14 cellular contexts compared by ENCODE assay signal in the genomic region with DNA sequence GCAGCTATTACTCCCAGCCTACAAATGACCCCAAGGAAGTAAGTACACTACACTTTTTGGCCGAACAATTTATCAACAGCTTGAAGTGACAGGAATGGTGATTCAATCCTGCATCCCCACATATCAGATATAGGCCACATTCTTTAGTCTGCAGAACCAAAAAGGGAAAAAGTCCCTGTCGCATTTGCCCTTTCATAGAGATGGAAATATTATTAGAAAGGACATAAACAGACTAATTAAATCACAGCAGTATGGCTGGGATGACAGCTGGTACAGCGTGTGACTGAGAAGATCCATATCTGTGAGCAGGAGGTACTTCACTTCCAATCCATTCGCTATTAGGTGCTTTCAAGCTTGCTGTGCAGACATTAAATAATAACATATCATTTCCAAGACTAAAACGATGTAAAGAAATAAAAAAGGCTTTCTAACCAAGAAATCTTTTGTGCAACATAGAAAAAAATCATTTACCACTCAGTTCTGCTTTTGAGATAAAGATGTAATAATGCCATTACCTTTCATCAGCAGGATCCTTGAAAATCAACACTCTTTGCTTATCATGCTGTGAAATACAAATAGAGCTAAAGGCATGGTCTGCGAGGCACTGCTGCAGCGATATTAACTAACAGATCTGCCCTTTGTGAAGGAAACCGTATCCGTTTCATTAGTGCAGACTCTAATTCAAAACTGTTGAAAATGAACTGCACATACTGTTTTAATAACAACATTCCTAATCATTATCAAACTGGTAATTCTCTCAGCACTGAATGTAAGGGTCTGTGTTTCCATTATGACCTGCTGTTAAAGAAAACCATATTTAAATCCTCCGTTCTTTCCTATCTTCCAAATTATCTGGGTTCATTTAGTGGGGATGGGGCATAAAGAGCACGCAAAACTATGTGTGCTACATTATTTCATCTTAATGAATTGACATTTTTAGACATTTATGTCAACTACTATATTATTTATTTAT.
DNase-seq lines count a peak whose midpoint lies in the region; ATAC-seq, FAIRE-seq and TF ChIP-seq lines count a peak whose summit lies in the region.
"Had no signal": no experiment of that assay in that cellular context is flagged by ENCODE, and none has a peak within 500 bp of the region (broad histone marks: within the 10 kb centered on the region; RNA-seq: fewer than 3 reads in every experiment).

No MANE protein-coding gene starts in this region.

- H3K27me3 Mint-ChIP-seq in activated T-cell treated with anti-CD3 and anti-CD28 coated beads, Interleukin-2, amount 50 U/mL, for 4 hours (ENCODE audit: low read depth), result no peaks in the 10 kb centered on the region

- H3K4me3 ChIP-seq in HUES48 (ENCODE audit: low read depth, low read length) (no peak overlapping the region), endothelial cell of umbilical vein (replicated peaks in 1 of 3; ENCODE audit: insufficient read depth in 1 of 3, low read depth in 1 of 3, low read length in 3 of 3) (no peak overlapping the region), HepG2 (replicated peaks in 1 of 3; ENCODE audit: insufficient read depth in 1 of 3, low read depth in 2 of 3, low read length in 3 of 3) (no peak overlapping the region)
- H3K4me3 ChIP-seq: psoas muscle, testis had no signal

- POLR2A ChIA-PET in endothelial cell of umbilical vein (lab: Charles Lee), result no interaction called here
- POLR2A ChIA-PET in HepG2 (lab: Yijun Ruan, JAX), result no interaction called here

- WGBS in HepG2 (ENCODE audit: low lambda C conversion rate), result 7% methylated on average over 11 of the region's 11 CpGs

- TF ChIP-seq POLR2A in endothelial cell of umbilical vein (IDR thresholded peaks at IDR 0.05; ENCODE audit: low read depth, low read length) (no peak), GM12892 (IDR thresholded peaks at IDR 0.05; ENCODE audit: low read depth, low read length) (no peak), HepG2 (IDR thresholded peaks at IDR 0.05; ENCODE audit: insufficient read depth in 1 of 2, low read depth in 2 of 2, low read length in 2 of 2) (no peak)

- H3K4me3 Mint-ChIP-seq in activated T-cell treated with anti-CD3 and anti-CD28 coated beads, Interleukin-2, amount 50 U/mL, for 4 hours, result no peak overlapping the region
- H3K4me3 Mint-ChIP-seq: activated CD8-positive, alpha-beta T cell treated with anti-CD3 and anti-CD28 coated beads, Interleukin-2, amount 10 ng/mL, durations not matched to agents 7 days and 5 days had no signal

- dilution Hi-C loops in endothelial cell of umbilical vein (cut with MboI; ENCODE audit: extremely low pct_ligation_motif_present, low sequenced_read_pairs), result no loop called here

- ATAC-seq in activated T-cell treated with anti-CD3 and anti-CD28 coated beads, Interleukin-2, amount 50 U/mL, for 4 hours, result no peak
- ATAC-seq in HepG2, result no peak
- ATAC-seq: activated CD8-positive, alpha-beta T cell treated with anti-CD3 and anti-CD28 coated beads, Interleukin-2, amount 10 ng/mL, durations not matched to agents 7 days and 5 days; psoas muscle had no signal

- TF ChIP-seq RAD21 in HepG2 (CRISPR knock-in tag; IDR thresholded peaks at IDR 0.05), result no peak

- H3K4me2 ChIP-seq in endothelial cell of umbilical vein (ENCODE audit: insufficient read depth, low read length) (peak overlapping the region; percentile 49), HepG2 (ENCODE audit: low read depth, low read length) (no peak overlapping the region)

- peak overlapping the region; percentile 87 for H2AFZ ChIP-seq in endothelial cell of umbilical vein (ENCODE audit: low read depth, low read length)
- no peak overlapping the region for H2AFZ ChIP-seq in HepG2 (ENCODE audit: low read length)

- no peaks in the 10 kb centered on the region for H3K4me1 Mint-ChIP-seq in activated T-cell treated with anti-CD3 and anti-CD28 coated beads, Interleukin-2, amount 50 U/mL, for 4 hours (ENCODE audit: low read depth)

- TF ChIP-seq CTCF in endothelial cell of umbilical vein (IDR thresholded peaks at IDR 0.05; ENCODE audit: extremely low read depth in 1 of 2, insufficient read depth in 1 of 2, low read depth in 1 of 2, low read length in 2 of 2), result no peak
- no peak for TF ChIP-seq CTCF in HepG2 (CRISPR knock-in tag; IDR thresholded peaks at IDR 0.05)

- BruUV-seq in endothelial cell of umbilical vein (replicated peaks; lab: Mats Ljungman, UMichigan) (no TSS peak), HepG2 (replicated peaks; lab: Mats Ljungman, UMichigan) (no TSS peak)

- H3K4me1 ChIP-seq in HUES48 (ENCODE audit: control insufficient read depth, insufficient read depth, low read length) (peaks cover 17% of the 10 kb centered on the region; the same call in 1 of the 2 replicates), endothelial cell of umbilical vein (ENCODE audit: control insufficient read depth, extremely low read depth, insufficient read depth, low read length) (peaks cover 54% of the 10 kb centered on the region), HepG2 (ENCODE audit: insufficient read depth, low read length) (no peaks in the 10 kb centered on the region)
- H3K4me1 ChIP-seq: psoas muscle, testis had no signal

- no peaks in the 10 kb centered on the region for H3K9me3 Mint-ChIP-seq in activated T-cell treated with anti-CD3 and anti-CD28 coated beads, Interleukin-2, amount 50 U/mL, for 4 hours

- no peaks in the 10 kb centered on the region for H3K79me2 ChIP-seq in endothelial cell of umbilical vein (ENCODE audit: control insufficient read depth, insufficient read depth, low read length)
- no peaks in the 10 kb centered on the region for H3K79me2 ChIP-seq in HepG2 (ENCODE audit: insufficient read depth, low read length)

- H3K27ac ChIP-seq in HUES48 (ENCODE audit: low read depth, low read length) (peak overlapping the region; percentile 47), endothelial cell of umbilical vein (ENCODE audit: insufficient read depth, low read depth, low read length) (no peak overlapping the region), HepG2 (ENCODE audit: extremely low read length, insufficient read depth, low read length) (no peak overlapping the region)
- H3K27ac ChIP-seq: psoas muscle, testis had no signal

- TF ChIP-seq EP300 in HepG2 (IDR thresholded peaks at IDR 0.05; ENCODE audit: low read depth in 2 of 2, low read length in 2 of 2), result no peak
- TF ChIP-seq EP300 in HepG2 (CRISPR knock-in tag; IDR thresholded peaks at IDR 0.05; ENCODE audit: borderline replicate concordance), result no peak

- H3K27me3 ChIP-seq in HUES48 (ENCODE audit: control insufficient read depth, insufficient read depth, low read length), result no peaks in the 10 kb centered on the region
- H3K27me3 ChIP-seq in endothelial cell of umbilical vein (ENCODE audit: control insufficient read depth in 2 of 2, insufficient read depth in 2 of 2, low read length in 2 of 2), result no peaks in the 10 kb centered on the region
- H3K27me3 ChIP-seq in HepG2 (ENCODE audit: control insufficient read depth in 1 of 2, insufficient read depth in 2 of 2, low read length in 2 of 2), result no peaks in the 10 kb centered on the region
- H3K27me3 ChIP-seq: testis had no signal

- peak; percentile 13 for DNase-seq in Ammon's horn (ENCODE audit: low spot score)
- peak; percentile 74 for DNase-seq in NCI-H345 (lab: John Stamatoyannopoulos, UW)
- DNase-seq in endothelial cell of umbilical vein (ENCODE audit: low read depth, low spot score), result peak; percentile 50
- no peak for DNase-seq in stimulated activated CD4-positive, alpha-beta T cell treated with anti-CD3 and anti-CD28 coated beads, Interleukin-1b, Interleukin-23, amount 100 ng/mL, for 48 hours
- no peak for DNase-seq in activated T-cell treated with anti-CD3 and anti-CD28 coated beads, Interleukin-2, amount 50 U/mL, for 4 hours
- no peak for DNase-seq in GM12892 (ENCODE audit: insufficient read length)
- no peak for DNase-seq in HepG2 (ENCODE audit: low spot score)
- DNase-seq: ACHN; activated CD8-positive, alpha-beta T cell treated with anti-CD3 and anti-CD28 coated beads, Interleukin-2, amount 10 ng/mL, durations not matched to agents 7 days and 5 days; activated gamma-delta T cell treated with Interleukin-2 at 50 U/mL for 16 hours; effector CD8-positive, alpha-beta T cell; psoas muscle; testis had no signal

- in situ Hi-C loops in HepG2 (cut with HindIII; ENCODE audit: extremely low pct_ligation_motif_present, low pct_unique_long_range_greater_than_20kb), result no loop called here

- H3K36me3 ChIP-seq in HUES48 (ENCODE audit: control insufficient read depth, insufficient read depth, low read length), result no peaks in the 10 kb centered on the region
- H3K36me3 ChIP-seq in endothelial cell of umbilical vein (ENCODE audit: control insufficient read depth in 2 of 2, extremely low read depth in 1 of 2, insufficient read depth in 2 of 2, low read length in 2 of 2), result no peaks in the 10 kb centered on the region
- no peaks in the 10 kb centered on the region for H3K36me3 ChIP-seq in HepG2 (replicated peaks in 1 of 2; ENCODE audit: control insufficient read depth in 1 of 2, insufficient read depth in 2 of 2, low read length in 2 of 2)

- no peak overlapping the region for H3K9ac ChIP-seq in HUES48 (ENCODE audit: low read depth, low read length)
- H3K9ac ChIP-seq in endothelial cell of umbilical vein (replicated peaks; ENCODE audit: extremely low read depth, insufficient read depth, low read length), result no peak overlapping the region
- H3K9ac ChIP-seq in HepG2 (ENCODE audit: insufficient read depth, low read depth, low read length), result no peak overlapping the region

- H3K9me1 ChIP-seq in endothelial cell of umbilical vein (replicated peaks; ENCODE audit: control insufficient read depth, extremely low read depth, insufficient read depth, low read length), result no peaks in the 10 kb centered on the region

- peak; percentile 24 for FAIRE-seq in endothelial cell of umbilical vein (lab: Jason Lieb, UNC)
- no peak for FAIRE-seq in GM12892 (lab: Jason Lieb, UNC)
- no peak for FAIRE-seq in HepG2 (lab: Jason Lieb, UNC)

- CTCF ChIA-PET in endothelial cell of umbilical vein (lab: Charles Lee) (interaction anchor here (1.4 kb wide), 1 partner anchor 27 kb away, joined by 3 read pairs; no protein-coding TSS in a partner anchor), HepG2 (lab: Yijun Ruan, JAX; ENCODE audit: low intra/inter-chr PET ratio, low total read pairs) (no interaction called here)

- no peaks in the 10 kb centered on the region for H4K20me1 ChIP-seq in endothelial cell of umbilical vein (replicated peaks; ENCODE audit: control insufficient read depth, extremely low read depth, insufficient read depth, low read length)
- no peaks in the 10 kb centered on the region for H4K20me1 ChIP-seq in HepG2 (ENCODE audit: insufficient read depth, low read length)

- H3K9me3 ChIP-seq in HUES48 (ENCODE audit: control insufficient read depth, insufficient read depth, low read length) (no peaks in the 10 kb centered on the region), endothelial cell of umbilical vein (replicated peaks; ENCODE audit: control insufficient read depth, insufficient read depth, low read length) (no peaks in the 10 kb centered on the region), HepG2 (ENCODE audit: low read length) (no peaks in the 10 kb centered on the region)
- H3K9me3 ChIP-seq: psoas muscle, testis had no signal

- intact Hi-C loops in endothelial cell of umbilical vein (cut with micrococcal nuclease) (no loop called here), HepG2 (cut with micrococcal nuclease; ENCODE audit: unreplicated experiment) (no loop called here)

- H3K36me3 Mint-ChIP-seq in activated T-cell treated with anti-CD3 and anti-CD28 coated beads, Interleukin-2, amount 50 U/mL, for 4 hours (ENCODE audit: insufficient read depth), result no peaks in the 10 kb centered on the region

Comparison
In these comparisons a context has a peak if more than half of its experiments do, and no peak if none do; other contexts are left out.
1. DNase-seq: peak in Ammon's horn (single experiment), NCI-H345 (single experiment) and endothelial cell of umbilical vein (single experiment); none in stimulated activated CD4-positive, alpha-beta T cell treated with anti-CD3 and anti-CD28 coated beads, Interleukin-1b, Interleukin-23, amount 100 ng/mL, for 48 hours (single experiment), activated T-cell treated with anti-CD3 and anti-CD28 coated beads, Interleukin-2, amount 50 U/mL, for 4 hours (single experiment), GM12892 (single experiment) and HepG2 (single experiment).